In the genomic region with DNA sequence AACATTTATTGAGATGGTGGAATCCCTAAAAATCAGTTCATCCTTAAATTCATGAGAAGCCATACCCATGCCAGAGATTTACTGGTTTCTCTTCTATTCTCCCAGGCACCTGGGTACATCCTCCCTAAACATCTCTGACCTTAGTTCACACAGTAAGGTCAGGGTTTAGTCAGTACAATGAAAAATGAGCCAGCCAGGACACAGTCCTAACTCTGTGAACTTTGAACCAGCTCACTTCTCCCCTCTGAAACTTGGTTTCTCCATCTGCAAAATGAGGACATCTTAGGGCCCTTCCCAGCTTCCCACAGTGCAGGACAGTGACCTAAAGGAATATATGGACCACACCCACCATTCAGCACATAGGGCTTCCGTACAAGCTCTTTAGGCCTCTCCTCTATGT, we compare ENCODE assay signal across 2 cellular contexts.
TF ChIP-seq lines count a peak whose summit lies in the region.

No MANE protein-coding gene starts in this region.

TF ChIP-seq in GM12878, 131 proteins besides CTCF, POLR2A, EP300 and RAD21:
- TF ChIP-seq, protein P1, sequence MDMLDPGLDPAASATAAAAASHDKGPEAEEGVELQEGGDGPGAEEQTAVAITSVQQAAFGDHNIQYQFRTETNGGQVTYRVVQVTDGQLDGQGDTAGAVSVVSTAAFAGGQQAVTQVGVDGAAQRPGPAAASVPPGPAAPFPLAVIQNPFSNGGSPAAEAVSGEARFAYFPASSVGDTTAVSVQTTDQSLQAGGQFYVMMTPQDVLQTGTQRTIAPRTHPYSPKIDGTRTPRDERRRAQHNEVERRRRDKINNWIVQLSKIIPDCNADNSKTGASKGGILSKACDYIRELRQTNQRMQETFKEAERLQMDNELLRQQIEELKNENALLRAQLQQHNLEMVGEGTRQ (IDR thresholded peaks at IDR 0.05; ENCODE audit: borderline replicate concordance, low read depth, low read length), result no peak
- TF ChIP-seq ZNF622 (IDR thresholded peaks at IDR 0.05) (no peak), ETV6 (conservative IDR thresholded peaks at IDR 0.05 in 1 of 2, IDR thresholded peaks at IDR 0.05 in 1 of 2; ENCODE audit: borderline replicate concordance in 1 of 2, low read depth in 1 of 2) (no peak)

TF ChIP-seq in neural cell, 6 proteins besides CTCF, POLR2A, EP300 and RAD21:
- no peak for TF ChIP-seq TAF1 (IDR thresholded peaks at IDR 0.05; ENCODE audit: low read depth)
- TF ChIP-seq MXI1 (conservative IDR thresholded peaks at IDR 0.05; ENCODE audit: poor library complexity, severe bottlenecking), result no peak
- TF ChIP-seq EZH2 (IDR thresholded peaks at IDR 0.05; ENCODE audit: borderline replicate concordance, insufficient read depth, low read length, poor library complexity, severe bottlenecking), result no peak
- no peak for TF ChIP-seq POLR2AphosphoS5 (IDR thresholded peaks at IDR 0.05)
- TF ChIP-seq SMC3 (conservative IDR thresholded peaks at IDR 0.05; ENCODE audit: poor library complexity), result no peak
- TF ChIP-seq, protein P2, sequence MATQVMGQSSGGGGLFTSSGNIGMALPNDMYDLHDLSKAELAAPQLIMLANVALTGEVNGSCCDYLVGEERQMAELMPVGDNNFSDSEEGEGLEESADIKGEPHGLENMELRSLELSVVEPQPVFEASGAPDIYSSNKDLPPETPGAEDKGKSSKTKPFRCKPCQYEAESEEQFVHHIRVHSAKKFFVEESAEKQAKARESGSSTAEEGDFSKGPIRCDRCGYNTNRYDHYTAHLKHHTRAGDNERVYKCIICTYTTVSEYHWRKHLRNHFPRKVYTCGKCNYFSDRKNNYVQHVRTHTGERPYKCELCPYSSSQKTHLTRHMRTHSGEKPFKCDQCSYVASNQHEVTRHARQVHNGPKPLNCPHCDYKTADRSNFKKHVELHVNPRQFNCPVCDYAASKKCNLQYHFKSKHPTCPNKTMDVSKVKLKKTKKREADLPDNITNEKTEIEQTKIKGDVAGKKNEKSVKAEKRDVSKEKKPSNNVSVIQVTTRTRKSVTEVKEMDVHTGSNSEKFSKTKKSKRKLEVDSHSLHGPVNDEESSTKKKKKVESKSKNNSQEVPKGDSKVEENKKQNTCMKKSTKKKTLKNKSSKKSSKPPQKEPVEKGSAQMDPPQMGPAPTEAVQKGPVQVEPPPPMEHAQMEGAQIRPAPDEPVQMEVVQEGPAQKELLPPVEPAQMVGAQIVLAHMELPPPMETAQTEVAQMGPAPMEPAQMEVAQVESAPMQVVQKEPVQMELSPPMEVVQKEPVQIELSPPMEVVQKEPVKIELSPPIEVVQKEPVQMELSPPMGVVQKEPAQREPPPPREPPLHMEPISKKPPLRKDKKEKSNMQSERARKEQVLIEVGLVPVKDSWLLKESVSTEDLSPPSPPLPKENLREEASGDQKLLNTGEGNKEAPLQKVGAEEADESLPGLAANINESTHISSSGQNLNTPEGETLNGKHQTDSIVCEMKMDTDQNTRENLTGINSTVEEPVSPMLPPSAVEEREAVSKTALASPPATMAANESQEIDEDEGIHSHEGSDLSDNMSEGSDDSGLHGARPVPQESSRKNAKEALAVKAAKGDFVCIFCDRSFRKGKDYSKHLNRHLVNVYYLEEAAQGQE (IDR thresholded peaks at IDR 0.05; ENCODE audit: borderline replicate concordance), result no peak
TF ChIP-seq in neural cell: peak in this region for 0.
